ENCODE assay signal across 19 cellular contexts in the genomic region with DNA sequence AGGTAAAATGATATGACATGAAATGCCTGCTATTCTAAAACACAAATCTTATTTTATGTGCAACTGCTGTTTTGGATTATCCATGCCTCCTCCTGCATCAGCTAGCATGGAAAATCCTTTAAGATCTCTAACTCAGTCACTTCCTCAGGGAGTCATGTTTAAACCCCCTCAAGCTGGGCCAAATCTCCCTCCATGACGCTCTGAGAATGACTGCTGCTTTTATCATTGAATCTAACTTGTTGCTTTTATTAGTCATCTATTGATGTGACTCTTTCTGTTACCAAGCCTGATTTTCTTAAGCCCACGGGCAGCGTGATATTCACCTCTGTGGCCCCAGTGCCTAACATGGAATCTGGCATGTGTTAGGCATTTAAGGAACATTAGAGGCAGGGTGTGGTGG.
DNase-seq lines count a peak whose midpoint lies in the region; ATAC-seq, FAIRE-seq and TF ChIP-seq lines count a peak whose summit lies in the region.
"Had no signal": no experiment of that assay in that cellular context is flagged by ENCODE, and none has a peak within 500 bp of the region (broad histone marks: within the 10 kb centered on the region; RNA-seq: fewer than 3 reads in every experiment).

No MANE protein-coding gene starts in this region.

- POLR2A ChIA-PET in PC-3 (lab: Charles Lee; ENCODE audit: unreplicated experiment), result no interaction called here
- POLR2A ChIA-PET in endothelial cell of umbilical vein (lab: Charles Lee), result no interaction called here

- H3K4me1 ChIP-seq in PC-3 (ENCODE audit: insufficient read depth, low read length), result peaks cover 8% of the 10 kb centered on the region
- peaks cover 8% of the 10 kb centered on the region for H3K4me1 ChIP-seq in endothelial cell of umbilical vein (ENCODE audit: control insufficient read depth, extremely low read depth, insufficient read depth, low read length)
- H3K4me1 ChIP-seq in heart left ventricle, result peaks cover 0 to 12% (median 4%) of the 10 kb centered on the region in 12 donors
- H3K4me1 ChIP-seq: pancreas had no signal

- CTCF ChIA-PET in PC-3 (lab: Charles Lee), result no interaction called here
- CTCF ChIA-PET in endothelial cell of umbilical vein (lab: Charles Lee), result interaction anchor here (0.7 kb wide), 1 partner anchor 84 kb away, joined by 3 read pairs; no protein-coding TSS in a partner anchor

- H3K27me3 ChIP-seq in PC-3 (ENCODE audit: low read length) (no peaks in the 10 kb centered on the region), endothelial cell of umbilical vein (ENCODE audit: control insufficient read depth in 2 of 2, insufficient read depth in 2 of 2, low read length in 2 of 2) (no peaks in the 10 kb centered on the region), heart left ventricle (no peaks in the 10 kb centered on the region)
- H3K27me3 ChIP-seq: heart right ventricle, pancreas had no signal

- H3K79me2 ChIP-seq in PC-3 (ENCODE audit: low read length), result no peaks in the 10 kb centered on the region
- no peaks in the 10 kb centered on the region for H3K79me2 ChIP-seq in endothelial cell of umbilical vein (ENCODE audit: control insufficient read depth, insufficient read depth, low read length)

- H3K4me3 ChIP-seq in PC-3 (ENCODE audit: low read length), result no peak overlapping the region
- no peak overlapping the region for H3K4me3 ChIP-seq in endothelial cell of umbilical vein (replicated peaks in 1 of 3; ENCODE audit: insufficient read depth in 1 of 3, low read depth in 1 of 3, low read length in 3 of 3)
- no peak overlapping the region for H3K4me3 ChIP-seq in heart left ventricle
- H3K4me3 ChIP-seq: heart right ventricle, mucosa of descending colon, pancreas had no signal

- no peaks in the 10 kb centered on the region for H4K20me1 ChIP-seq in PC-3 (ENCODE audit: low read length)
- H4K20me1 ChIP-seq in endothelial cell of umbilical vein (replicated peaks; ENCODE audit: control insufficient read depth, extremely low read depth, insufficient read depth, low read length), result no peaks in the 10 kb centered on the region

- 74 to 85% (median 80%) methylated on average over 3 of the region's 3 CpGs for WGBS in heart left ventricle, 4 donors

- H3K36me3 ChIP-seq in PC-3 (ENCODE audit: low read depth, low read length) (no peaks in the 10 kb centered on the region), endothelial cell of umbilical vein (ENCODE audit: control insufficient read depth in 2 of 2, extremely low read depth in 1 of 2, insufficient read depth in 2 of 2, low read length in 2 of 2) (no peaks in the 10 kb centered on the region), heart left ventricle (no peaks in the 10 kb centered on the region)
- H3K36me3 ChIP-seq: heart right ventricle, pancreas had no signal

- H3F3A ChIP-seq in PC-3 (ENCODE audit: low read length, unreplicated experiment), result no peaks in the 10 kb centered on the region

- intact Hi-C loops in PC-3 (cut with micrococcal nuclease), result no loop called here
- intact Hi-C loops in endothelial cell of umbilical vein (cut with micrococcal nuclease), result no loop called here
- intact Hi-C loops in heart left ventricle (cut with DNase I), result no loop called here

- DNase-seq in GM04504 (ENCODE audit: low read depth) (peak; percentile 13), PC-3 (peak; percentile 79), endothelial cell of umbilical vein (ENCODE audit: low read depth, low spot score) (peak; percentile 85), non-pigmented ciliary epithelial cell (ENCODE audit: low read depth) (peak; percentile 27), SKM-1 treated with dmso at 0.1 percent for 144 hours (lab: John Stamatoyannopoulos, UW; ENCODE audit: unreplicated experiment) (no peak), heart left ventricle (no peak), NCI-H524 (lab: John Stamatoyannopoulos, UW) (no peak), AG20443 (ENCODE audit: low spot score) (no peak)
- DNase-seq: activated CD8-positive, alpha-beta memory T cell treated with anti-CD3 and anti-CD28 coated beads, Interleukin-2, amount 50 U/mL, for 48 hours; CD4-positive, alpha-beta T cell; central memory CD4-positive, alpha-beta T cell; H9; heart right ventricle; mucosa of descending colon; NCI-H1105 treated with DMSO at 0.1 percent for 48 hours; NCI-H2227 treated with DMSO at 0.1 percent for 48 hours; pancreas; SW 1271 had no signal

- FAIRE-seq in endothelial cell of umbilical vein (lab: Jason Lieb, UNC), result peak; percentile 94
- FAIRE-seq: GM12891, pancreas had no signal

- peak overlapping the region; percentile 58 for H3K27ac ChIP-seq in PC-3 (ENCODE audit: low read length)
- peak overlapping the region; percentile 16 for H3K27ac ChIP-seq in endothelial cell of umbilical vein (ENCODE audit: insufficient read depth, low read depth, low read length)
- no peak overlapping the region for H3K27ac ChIP-seq in heart left ventricle
- H3K27ac ChIP-seq: pancreas had no signal

- BruUV-seq in PC-3 (replicated peaks; lab: Mats Ljungman, UMichigan) (no TSS peak), endothelial cell of umbilical vein (replicated peaks; lab: Mats Ljungman, UMichigan) (no TSS peak)

- H3K4me2 ChIP-seq in PC-3 (ENCODE audit: low read length), result no peak overlapping the region; the same call in 1 of the 2 replicates
- no peak overlapping the region for H3K4me2 ChIP-seq in endothelial cell of umbilical vein (ENCODE audit: insufficient read depth, low read length)

- TF ChIP-seq CTCF in PC-3 (conservative IDR thresholded peaks at IDR 0.05; ENCODE audit: low read depth, low read length) (no peak), endothelial cell of umbilical vein (IDR thresholded peaks at IDR 0.05; ENCODE audit: extremely low read depth in 1 of 2, insufficient read depth in 1 of 2, low read depth in 1 of 2, low read length in 2 of 2) (no peak), heart left ventricle (IDR thresholded peaks at IDR 0.05) (no peak)

- no peak for TF ChIP-seq POLR2A in endothelial cell of umbilical vein (IDR thresholded peaks at IDR 0.05; ENCODE audit: low read depth, low read length)
- no peak for TF ChIP-seq POLR2A in heart left ventricle (IDR thresholded peaks at IDR 0.05)

- H3K9ac ChIP-seq in PC-3 (ENCODE audit: low read length), result no peak overlapping the region
- H3K9ac ChIP-seq in endothelial cell of umbilical vein (replicated peaks; ENCODE audit: extremely low read depth, insufficient read depth, low read length), result no peak overlapping the region

- no peaks in the 10 kb centered on the region for H3K9me1 ChIP-seq in endothelial cell of umbilical vein (replicated peaks; ENCODE audit: control insufficient read depth, extremely low read depth, insufficient read depth, low read length)

- dilution Hi-C loops in endothelial cell of umbilical vein (cut with MboI; ENCODE audit: extremely low pct_ligation_motif_present, low sequenced_read_pairs), result no loop called here

- H3K9me2 ChIP-seq in PC-3 (replicated peaks; ENCODE audit: low read length), result no peaks in the 10 kb centered on the region

- H2AFZ ChIP-seq in PC-3 (ENCODE audit: low read length) (no peak overlapping the region), endothelial cell of umbilical vein (ENCODE audit: low read depth, low read length) (no peak overlapping the region)

- peak; percentile 71 for ATAC-seq in PC-3
- ATAC-seq in heart left ventricle, result no peak
- ATAC-seq: mucosa of descending colon, pancreas had no signal

- no peaks in the 10 kb centered on the region for H3K9me3 ChIP-seq in PC-3 (ENCODE audit: low read length)
- H3K9me3 ChIP-seq in endothelial cell of umbilical vein (replicated peaks; ENCODE audit: control insufficient read depth, insufficient read depth, low read length), result no peaks in the 10 kb centered on the region
- H3K9me3 ChIP-seq in heart left ventricle, result peaks cover 0 to 13% (median 0%) of the 10 kb centered on the region in 12 donors
- H3K9me3 ChIP-seq: mucosa of descending colon, pancreas had no signal

TF ChIP-seq in endothelial cell of umbilical vein, 7 proteins besides CTCF, POLR2A, EP300 and RAD21:
- TF ChIP-seq JUN (IDR thresholded peaks at IDR 0.05; ENCODE audit: borderline replicate concordance, insufficient read depth, insufficient read length, low read depth), result peak; percentile 75
- TF ChIP-seq GATA2 (IDR thresholded peaks at IDR 0.05; ENCODE audit: insufficient read depth, insufficient read length, low read depth, low read length), result peak; percentile 94
- TF ChIP-seq POLR2AphosphoS5 (IDR thresholded peaks at IDR 0.05; ENCODE audit: insufficient read depth, low read depth, low read length), result no peak
- peak; percentile 83 for TF ChIP-seq FOS (IDR thresholded peaks at IDR 0.05; ENCODE audit: borderline replicate concordance, insufficient read depth, low read length)
- no peak for TF ChIP-seq MYC (IDR thresholded peaks at IDR 0.05; ENCODE audit: low read depth, low read length)

Comparison
In these comparisons a context has a peak if more than half of its experiments do, and no peak if none do; other contexts are left out.
1. DNase-seq: peak in GM04504 (single experiment), PC-3 (single experiment), endothelial cell of umbilical vein (single experiment) and non-pigmented ciliary epithelial cell (single experiment); none in SKM-1 treated with dmso at 0.1 percent for 144 hours (single experiment), heart left ventricle (0 of 5), NCI-H524 (0 of 2) and AG20443 (single experiment).
2. H3K27ac ChIP-seq: peak in PC-3 (single experiment) and endothelial cell of umbilical vein (single experiment); none in heart left ventricle (0 of 12).